8 cellular contexts compared by ENCODE assay signal in the genomic region with DNA sequence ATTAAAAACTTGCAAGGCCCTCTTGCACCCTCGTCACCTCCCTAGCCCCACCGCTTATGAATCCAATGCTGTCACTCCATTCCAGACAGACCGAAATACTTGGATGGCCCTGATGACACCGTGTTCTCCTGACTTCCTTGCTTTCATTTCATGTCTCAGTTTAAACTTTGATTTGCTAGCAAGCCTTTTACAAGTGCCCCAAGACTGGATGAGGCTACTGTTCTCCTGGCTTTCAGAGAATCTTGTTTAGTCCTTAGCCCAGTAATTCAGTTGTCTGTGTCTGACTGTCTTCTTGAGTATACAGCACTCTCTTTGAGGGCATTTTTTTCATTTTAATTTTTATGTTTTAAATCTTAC. TPM values are rescaled to one million over a fixed set of nuclear protein-coding genes. Genes with fewer than 3 reads are reported as not detected.
DNase-seq lines count a peak whose midpoint lies in the region; ATAC-seq and TF ChIP-seq lines count a peak whose summit lies in the region.

No MANE protein-coding gene starts in this region.

- peak overlapping the region; percentile 90 for H2AFZ ChIP-seq in Loucy (ENCODE audit: low read length)

- H3K27me3 Mint-ChIP-seq in activated T-cell treated with anti-CD3 and anti-CD28 coated beads, Interleukin-2, amount 50 U/mL, for 4 hours (ENCODE audit: low read depth), result no peaks in the 10 kb centered on the region

- H3K4me2 ChIP-seq in Loucy (ENCODE audit: low read depth, low read length, poor library complexity, severe bottlenecking), result peak overlapping the region; percentile 94

- H3K9me2 ChIP-seq in Loucy (replicated peaks; ENCODE audit: low read depth, low read length), result no peaks in the 10 kb centered on the region

- no peaks in the 10 kb centered on the region for H3K79me2 ChIP-seq in Loucy (ENCODE audit: insufficient read depth, low read length)

- DNase-seq in activated T-cell treated with anti-CD3 and anti-CD28 coated beads, Interleukin-2, amount 50 U/mL, for 4 hours, result no peak
- no peak for DNase-seq in activated T-cell treated with anti-CD3 and anti-CD28 coated beads, Interleukin-2, amount 50 U/mL, for 1 hour
- no peak for DNase-seq in skeletal muscle cell (ENCODE audit: low read depth)
- DNase-seq in GM10248 (ENCODE audit: extremely low spot score), result no peak
- no peak for DNase-seq in kidney glomerular epithelial cell (lab: John Stamatoyannopoulos, UW)
- no peak for DNase-seq in cerebellum (ENCODE audit: low spot score)

- H3K27me3 ChIP-seq in Loucy (ENCODE audit: insufficient read depth, low read length, poor library complexity, severe bottlenecking) (no peaks in the 10 kb centered on the region), endocrine pancreas (ENCODE audit: control insufficient read depth, insufficient read depth, low read length) (no peaks in the 10 kb centered on the region)

- H3K4me3 Mint-ChIP-seq in activated T-cell treated with anti-CD3 and anti-CD28 coated beads, Interleukin-2, amount 50 U/mL, for 4 hours, result peak overlapping the region; percentile 84

- ATAC-seq in activated T-cell treated with anti-CD3 and anti-CD28 coated beads, Interleukin-2, amount 50 U/mL, for 4 hours, result peak in 1 of 2 donors; percentile 10

- H3K4me1 ChIP-seq in Loucy (ENCODE audit: insufficient read depth, low read length, poor library complexity, severe bottlenecking) (peaks cover 11% of the 10 kb centered on the region), endocrine pancreas (ENCODE audit: control insufficient read depth, insufficient read depth, low read length) (peaks cover 4% of the 10 kb centered on the region)

- H3K4me3 ChIP-seq in Loucy (ENCODE audit: low read length, poor library complexity, severe bottlenecking), result peak overlapping the region; percentile 68
- H3K4me3 ChIP-seq in endocrine pancreas (ENCODE audit: control insufficient read depth, insufficient read depth, low read length), result peak overlapping the region; percentile 48
- peak overlapping the region; percentile 40 for H3K4me3 ChIP-seq in skeletal muscle cell (ENCODE audit: low read depth, low read length)

- 0 out of 2 replicates have a peak, but pooled peaks cover 5% of the 10 kb centered on the region for H3F3A ChIP-seq in Loucy (ENCODE audit: low read depth)

- TF ChIP-seq CTCF in Loucy (conservative IDR thresholded peaks at IDR 0.05; ENCODE audit: low read length) (no peak), GM10248 (IDR thresholded peaks at IDR 0.05; ENCODE audit: control extremely low read depth, extremely low read depth, low read depth, missing control alignments) (no peak)

- POLR2A ChIA-PET in GM10248 (lab: Yijun Ruan, JAX), result no interaction called here

- H3K9me3 ChIP-seq in Loucy (ENCODE audit: insufficient read depth, low read depth, low read length) (no peaks in the 10 kb centered on the region), endocrine pancreas (ENCODE audit: control insufficient read depth, low read length) (no peaks in the 10 kb centered on the region)

- CTCF ChIA-PET in GM10248 (lab: Yijun Ruan, JAX), result interaction anchor here (1.1 to 1.8 kb wide), 3 partner anchors 55 to 59 kb away, joined by 7 to 8 read pairs (median 7); no protein-coding TSS in a partner anchor

- H3K36me3 Mint-ChIP-seq in activated T-cell treated with anti-CD3 and anti-CD28 coated beads, Interleukin-2, amount 50 U/mL, for 4 hours (ENCODE audit: insufficient read depth), result peaks cover 10% of the 10 kb centered on the region

- no peaks in the 10 kb centered on the region for H4K20me1 ChIP-seq in Loucy (ENCODE audit: insufficient read depth, low read length, poor library complexity, severe bottlenecking)

- no peaks in the 10 kb centered on the region for H3K9me3 Mint-ChIP-seq in activated T-cell treated with anti-CD3 and anti-CD28 coated beads, Interleukin-2, amount 50 U/mL, for 4 hours

- H3K36me3 ChIP-seq in Loucy (ENCODE audit: insufficient read depth, low read length), result no peaks in the 10 kb centered on the region
- H3K36me3 ChIP-seq in endocrine pancreas (ENCODE audit: control insufficient read depth, insufficient read depth, low read length), result no peaks in the 10 kb centered on the region

- peaks cover 54% of the 10 kb centered on the region for H3K4me1 Mint-ChIP-seq in activated T-cell treated with anti-CD3 and anti-CD28 coated beads, Interleukin-2, amount 50 U/mL, for 4 hours (ENCODE audit: low read depth)

- H3K9ac ChIP-seq in Loucy (ENCODE audit: low read depth, low read length, poor library complexity, severe bottlenecking), result no peak overlapping the region
- no peak overlapping the region for H3K9ac ChIP-seq in endocrine pancreas (ENCODE audit: control insufficient read depth, insufficient read depth, low read length)

RNA-seq across cellular contexts. Expression of a gene that starts 0.8 kb away (rescaled TPM):
- 1 to 10 TPM; 2.2 to 7.5 (median 2.7) TPM for total RNA-seq in activated T-cell treated with anti-CD3 and anti-CD28 coated beads, Interleukin-2, amount 50 U/mL, for 4 hours
- 25.7 TPM for total RNA-seq in cerebellum

RNA-seq across cellular contexts. Expression of a gene that starts 30.2 kb away (rescaled TPM):
- 10 to 100 TPM in 1 of 3 donors, 1 to 10 TPM in 2; 4.4 to 16.6 (median 7.2) TPM for total RNA-seq in activated T-cell treated with anti-CD3 and anti-CD28 coated beads, Interleukin-2, amount 50 U/mL, for 4 hours
- total RNA-seq in cerebellum, result 19.4 TPM
